In genomic region chr5:50501510-50502209, GRCh38 we compare ENCODE assay signal across 8 cellular contexts.
DNase-seq lines count a peak whose midpoint lies in the region; ATAC-seq and TF ChIP-seq lines count a peak whose summit lies in the region.

No MANE protein-coding gene starts in this region.

- H3K27ac Mint-ChIP-seq in T-cell: peak overlapping the region; percentile 68 to 86
- no peak overlapping the region for H3K27ac Mint-ChIP-seq in endodermal cell

- POLR2A ChIA-PET in T-cell (lab: Charles Lee): interaction anchor here (0.6 to 1.0 kb wide), 2 partner anchors 56 to 73 kb away, joined by 3 to 4 read pairs; no protein-coding TSS in a partner anchor

- intact Hi-C loops in sigmoid colon (cut with DNase I) (no loop called here), vagina (cut with DNase I) (no loop called here)

- H3K27me3 ChIP-seq in endodermal cell (ENCODE audit: control insufficient read depth, insufficient read depth, low read length, poor library complexity, severe bottlenecking): peaks cover 7% of the 10 kb centered on the region
- no peaks in the 10 kb centered on the region for H3K27me3 ChIP-seq in sigmoid colon
- H3K27me3 ChIP-seq in vagina: no peaks in the 10 kb centered on the region

- CTCF ChIA-PET in T-cell (lab: Charles Lee): interaction anchor here in 1 of 2 donors (0.7 kb wide), 1 partner anchor 29 kb away, joined by 4 read pairs; no protein-coding TSS in a partner anchor

- H3K27ac ChIP-seq in endodermal cell (ENCODE audit: low read depth, low read length) (no peak overlapping the region), sigmoid colon (no peak overlapping the region), vagina (no peak overlapping the region)

- H3K4me3 Mint-ChIP-seq in T-cell (peak overlapping the region; percentile 28 to 48 (median 35)), endodermal cell (no peak overlapping the region)

- no peak overlapping the region for H3K9ac ChIP-seq in endodermal cell (ENCODE audit: extremely low read depth, low read length, poor library complexity, severe bottlenecking)

- no peak for TF ChIP-seq EP300 in sigmoid colon (IDR thresholded peaks at IDR 0.05)

- H3K9me3 ChIP-seq in endodermal cell (ENCODE audit: control insufficient read depth, low read length) (no peaks in the 10 kb centered on the region), sigmoid colon (no peaks in the 10 kb centered on the region), vagina (no peaks in the 10 kb centered on the region)

- H3K4me1 Mint-ChIP-seq in T-cell (peaks cover 6 to 22% (median 19%) of the 10 kb centered on the region in 3 donors), endodermal cell (no peaks in the 10 kb centered on the region)

- 59% methylated on average over 1 of the region's 2 CpGs; no CpG with 5 or more reads in 1 of the 2 experiments for WGBS in endodermal cell (ENCODE audit: insufficient coverage in 1 of 2, insufficient read length in 1 of 2), 2 experiments
- 36% methylated on average over 2 of the region's 2 CpGs for WGBS in sigmoid colon, 2 donors

- no peak for TF ChIP-seq POLR2A in sigmoid colon (IDR thresholded peaks at IDR 0.05)
- no peak for TF ChIP-seq POLR2A in vagina (IDR thresholded peaks at IDR 0.05)

- no peaks in the 10 kb centered on the region for H3K36me3 ChIP-seq in endodermal cell (ENCODE audit: control insufficient read depth, insufficient read depth, low read length)
- H3K36me3 ChIP-seq in sigmoid colon: no peaks in the 10 kb centered on the region
- H3K36me3 ChIP-seq in vagina: no peaks in the 10 kb centered on the region

- no peaks in the 10 kb centered on the region for H3K27me3 Mint-ChIP-seq in T-cell
- H3K27me3 Mint-ChIP-seq in endodermal cell (ENCODE audit: insufficient read depth): no peaks in the 10 kb centered on the region

- peaks cover 5% of the 10 kb centered on the region for H3K36me3 Mint-ChIP-seq in T-cell
- H3K36me3 Mint-ChIP-seq in endodermal cell (ENCODE audit: low read depth): no peaks in the 10 kb centered on the region

- no peak overlapping the region for H3K4me3 ChIP-seq in endodermal cell (ENCODE audit: low read length)
- H3K4me3 ChIP-seq in sigmoid colon: no peak overlapping the region
- no peak overlapping the region for H3K4me3 ChIP-seq in vagina

- H3K4me1 ChIP-seq in endodermal cell (ENCODE audit: control insufficient read depth, insufficient read depth, low read length) (no peaks in the 10 kb centered on the region), sigmoid colon (no peaks in the 10 kb centered on the region), vagina (no peaks in the 10 kb centered on the region)

- H3K9me3 Mint-ChIP-seq in T-cell (peaks cover 0 to 9% (median 3%) of the 10 kb centered on the region in 3 donors), endodermal cell (peaks cover 32% of the 10 kb centered on the region)

- TF ChIP-seq CTCF in endodermal cell (conservative IDR thresholded peaks at IDR 0.05) (no peak), sigmoid colon (IDR thresholded peaks at IDR 0.05) (no peak), vagina (IDR thresholded peaks at IDR 0.05) (no peak)

- peak; percentile 60 to 61 for DNase-seq in AML-193 (lab: John Stamatoyannopoulos, UW)
- peak; percentile 0 for DNase-seq in GM19240 (ENCODE audit: insufficient read length, low spot score)
- no peak for DNase-seq in T-cell
- DNase-seq in NCI-H2227 treated with DMSO at 0.1 percent for 48 hours (lab: John Stamatoyannopoulos, UW): no peak
- no peak for DNase-seq in endodermal cell
- DNase-seq in sigmoid colon: no peak
- no peak for DNase-seq in vagina (ENCODE audit: extremely low spot score in 2 of 2)

- ATAC-seq in HG03103 (IDR thresholded peaks at IDR 0.05; ENCODE audit: low read depth, unreplicated experiment): peak; percentile 98
- peak in 2 of 4 experiments; percentile 26 to 57 for ATAC-seq in T-cell (replicated peaks in 1 of 4)

Comparison
In these comparisons a context has a peak if more than half of its experiments do, and no peak if none do; other contexts are left out.
1. DNase-seq: peak in AML-193 (2 of 2) and GM19240 (single experiment); none in T-cell (0 of 34), NCI-H2227 treated with DMSO at 0.1 percent for 48 hours (single experiment), endodermal cell (single experiment), sigmoid colon (single experiment) and vagina (0 of 2).